1 cellular context compared by ENCODE assay signal in genomic region chr10:33262871-33263270, GRCh38.
TF ChIP-seq lines count a peak whose summit lies in the region.

No MANE protein-coding gene starts in this region.

TF ChIP-seq in endothelial cell of umbilical vein, 7 proteins besides CTCF, POLR2A, EP300 and RAD21:
- TF ChIP-seq MYC (IDR thresholded peaks at IDR 0.05; ENCODE audit: low read depth, low read length) (no peak), JUN (IDR thresholded peaks at IDR 0.05; ENCODE audit: borderline replicate concordance, insufficient read depth, insufficient read length, low read depth) (no peak)
